26 cellular contexts compared by ENCODE assay signal in the genomic region with DNA sequence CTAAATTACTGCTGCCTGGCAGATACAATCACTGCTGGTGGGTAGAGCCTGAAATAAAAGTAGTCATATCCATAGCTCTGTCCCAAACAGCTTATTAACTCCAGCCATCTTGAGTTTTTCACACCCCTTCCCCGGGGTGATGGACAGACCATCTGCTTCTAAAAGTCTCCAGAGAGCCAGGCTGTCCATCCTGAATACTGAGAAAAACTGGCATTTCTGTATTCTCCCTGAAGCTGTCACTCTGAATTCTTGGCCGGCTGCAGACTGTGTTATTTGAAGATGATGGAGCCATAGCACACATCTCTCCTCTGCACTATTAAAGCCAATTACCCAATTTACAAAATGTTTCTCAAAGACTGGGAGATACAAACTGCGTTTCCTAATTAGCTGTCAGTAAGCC.
"Had no signal": no experiment of that assay in that cellular context is flagged by ENCODE, and none has a peak within 500 bp of the region (broad histone marks: within the 10 kb centered on the region; RNA-seq: fewer than 3 reads in every experiment).

No MANE protein-coding gene starts in this region.

- H3K27ac Mint-ChIP-seq: activated CD4-positive, alpha-beta memory T cell treated with anti-CD3 and anti-CD28 coated beads for 36 hours; activated CD4-positive, alpha-beta T cell treated with anti-CD3 and anti-CD28 coated beads for 36 hours; activated CD4-positive, alpha-beta T cell treated with anti-CD3 and anti-CD28 coated beads, Interleukin-2, amount 10 ng/mL, durations not matched to agents 24 days and 14 days; activated CD8-positive, alpha-beta memory T cell treated with anti-CD3 and anti-CD28 coated beads, Interleukin-2, amount 10 ng/mL, durations not matched to agents 7 days and 5 days; activated CD8-positive, alpha-beta T cell treated with anti-CD3 and anti-CD28 coated beads, Interleukin-2, amount 10 ng/mL, durations not matched to agents 7 days and 5 days; activated naive CD4-positive, alpha-beta T cell treated with anti-CD3 and anti-CD28 coated beads for 36 hours; activated naive CD4-positive, alpha-beta T cell treated with anti-CD3 and anti-CD28 coated beads, Interleukin-2, amount 50 U/mL, for 24 hours; activated naive CD8-positive, alpha-beta T cell treated with anti-CD3 and anti-CD28 coated beads for 36 hours; activated naive CD8-positive, alpha-beta T cell treated with anti-CD3 and anti-CD28 coated beads, Interleukin-2, amount 50 U/mL, for 24 hours; activated T-helper 1 cell treated with anti-CD3 and anti-CD28 coated beads, Interleukin-12 subunit alpha, Interleukin-12 subunit beta, Interleukin-2, Interleukin-4 antibody, amounts not matched to agents 30 ng/mL and 10 ng/mL and 1 ng/mL, durations not matched to agents 14 hours and 24 hours and 36 hours; activated T-helper 2 cell treated with anti-CD3 and anti-CD28 coated beads, Interferon-gamma antibody, Interleukin-2, Interleukin-4, amounts not matched to agents 10 μg/mL and 5 μg/mL and 100 μg/mL, durations not matched to agents 14 hours and 24 hours and 36 hours had no signal

- H3K4me1 Mint-ChIP-seq: activated CD4-positive, alpha-beta T cell treated with anti-CD3 and anti-CD28 coated beads for 36 hours; activated CD4-positive, alpha-beta T cell treated with anti-CD3 and anti-CD28 coated beads, Interleukin-2, amount 10 ng/mL, durations not matched to agents 24 days and 14 days; activated CD8-positive, alpha-beta memory T cell treated with anti-CD3 and anti-CD28 coated beads, Interleukin-2, amount 10 ng/mL, durations not matched to agents 7 days and 5 days; activated naive CD4-positive, alpha-beta T cell treated with anti-CD3 and anti-CD28 coated beads, Interleukin-2, amount 50 U/mL, for 24 hours; activated naive CD8-positive, alpha-beta T cell treated with anti-CD3 and anti-CD28 coated beads for 36 hours; activated naive CD8-positive, alpha-beta T cell treated with anti-CD3 and anti-CD28 coated beads, Interleukin-2, amount 50 U/mL, for 24 hours had no signal

- ATAC-seq: activated CD4-positive, alpha-beta T cell treated with anti-CD3 and anti-CD28 coated beads for 36 hours; activated CD8-positive, alpha-beta memory T cell treated with anti-CD3 and anti-CD28 coated beads, Interleukin-2, amount 10 ng/mL, durations not matched to agents 7 days and 5 days; activated CD8-positive, alpha-beta T cell treated with anti-CD3 and anti-CD28 coated beads, Interleukin-2, amount 10 ng/mL, durations not matched to agents 7 days and 5 days; activated naive CD8-positive, alpha-beta T cell treated with anti-CD3 and anti-CD28 coated beads, Interleukin-2, amount 50 U/mL, for 24 hours; body of pancreas; esophagus mucosa; heart left ventricle had no signal

- DNase-seq: activated CD4-positive, alpha-beta memory T cell treated with anti-CD3 and anti-CD28 coated beads for 36 hours; activated CD4-positive, alpha-beta T cell treated with anti-CD3 and anti-CD28 coated beads for 36 hours; activated CD4-positive, alpha-beta T cell treated with anti-CD3 and anti-CD28 coated beads, Interleukin-2, amount 10 ng/mL, durations not matched to agents 24 days and 14 days; activated CD4-positive, CD25-positive, alpha-beta regulatory T cell; activated CD4-positive, CD25-positive, alpha-beta regulatory T cell treated with anti-CD3 and anti-CD28 coated beads, Interleukin-2, amount 50 U/mL, for 72 hours; activated CD8-positive, alpha-beta memory T cell treated with anti-CD3 and anti-CD28 coated beads, Interleukin-2, amount 10 ng/mL, durations not matched to agents 7 days and 5 days; activated CD8-positive, alpha-beta memory T cell treated with anti-CD3 and anti-CD28 coated beads, Interleukin-2, amount 50 U/mL, for 4 hours; activated CD8-positive, alpha-beta T cell treated with anti-CD3 and anti-CD28 coated beads, Interleukin-2, amount 10 ng/mL, durations not matched to agents 7 days and 5 days; activated effector memory CD4-positive, alpha-beta T cell treated with anti-CD3 and anti-CD28 coated beads, Interleukin-2, amount 50 U/mL, for 16 hours; activated naive CD4-positive, alpha-beta T cell treated with anti-CD3 and anti-CD28 coated beads for 36 hours; activated naive CD8-positive, alpha-beta T cell treated with anti-CD3 and anti-CD28 coated beads for 36 hours; activated naive CD8-positive, alpha-beta T cell treated with anti-CD3 and anti-CD28 coated beads, Interleukin-2, amount 50 U/mL, for 24 hours; activated T-cell treated with anti-CD3 and anti-CD28 coated beads, Interleukin-2, amount 50 U/mL, for 1 hour; activated T-cell treated with anti-CD3 and anti-CD28 coated beads, Interleukin-2, amount 50 U/mL, for 48 hours; adrenal gland; aorta; body of pancreas; central memory CD4-positive, alpha-beta T cell; effector CD8-positive, alpha-beta T cell; foreskin fibroblast; heart left ventricle; T-helper 2 cell had no signal

- H3K36me3 Mint-ChIP-seq: activated CD4-positive, alpha-beta memory T cell treated with anti-CD3 and anti-CD28 coated beads for 36 hours; activated CD8-positive, alpha-beta memory T cell treated with anti-CD3 and anti-CD28 coated beads, Interleukin-2, amount 10 ng/mL, durations not matched to agents 7 days and 5 days; activated naive CD4-positive, alpha-beta T cell treated with anti-CD3 and anti-CD28 coated beads, Interleukin-2, amount 50 U/mL, for 24 hours; activated naive CD8-positive, alpha-beta T cell treated with anti-CD3 and anti-CD28 coated beads for 36 hours had no signal

- H3K9me3 Mint-ChIP-seq: activated CD4-positive, alpha-beta memory T cell treated with anti-CD3 and anti-CD28 coated beads for 36 hours; activated CD4-positive, alpha-beta T cell treated with anti-CD3 and anti-CD28 coated beads, Interleukin-2, amount 10 ng/mL, durations not matched to agents 24 days and 14 days; activated naive CD4-positive, alpha-beta T cell treated with anti-CD3 and anti-CD28 coated beads for 36 hours; activated naive CD4-positive, alpha-beta T cell treated with anti-CD3 and anti-CD28 coated beads, Interleukin-2, amount 50 U/mL, for 24 hours; activated naive CD8-positive, alpha-beta T cell treated with anti-CD3 and anti-CD28 coated beads for 36 hours; activated naive CD8-positive, alpha-beta T cell treated with anti-CD3 and anti-CD28 coated beads, Interleukin-2, amount 50 U/mL, for 24 hours; activated T-helper 1 cell treated with anti-CD3 and anti-CD28 coated beads, Interleukin-12 subunit alpha, Interleukin-12 subunit beta, Interleukin-2, Interleukin-4 antibody, amounts not matched to agents 30 ng/mL and 10 ng/mL and 1 ng/mL, durations not matched to agents 14 hours and 24 hours and 36 hours; activated T-helper 2 cell treated with anti-CD3 and anti-CD28 coated beads, Interferon-gamma antibody, Interleukin-2, Interleukin-4, amounts not matched to agents 10 μg/mL and 5 μg/mL and 100 μg/mL, durations not matched to agents 14 hours and 24 hours and 36 hours had no signal

- H3K4me3 Mint-ChIP-seq: activated CD4-positive, alpha-beta memory T cell treated with anti-CD3 and anti-CD28 coated beads for 36 hours; activated CD4-positive, alpha-beta T cell treated with anti-CD3 and anti-CD28 coated beads for 36 hours; activated CD4-positive, alpha-beta T cell treated with anti-CD3 and anti-CD28 coated beads, Interleukin-2, amount 10 ng/mL, durations not matched to agents 24 days and 14 days; activated CD8-positive, alpha-beta memory T cell treated with anti-CD3 and anti-CD28 coated beads, Interleukin-2, amount 10 ng/mL, durations not matched to agents 7 days and 5 days; activated CD8-positive, alpha-beta T cell treated with anti-CD3 and anti-CD28 coated beads, Interleukin-2, amount 10 ng/mL, durations not matched to agents 7 days and 5 days; activated naive CD4-positive, alpha-beta T cell treated with anti-CD3 and anti-CD28 coated beads for 36 hours; activated naive CD4-positive, alpha-beta T cell treated with anti-CD3 and anti-CD28 coated beads, Interleukin-2, amount 50 U/mL, for 24 hours; activated naive CD8-positive, alpha-beta T cell treated with anti-CD3 and anti-CD28 coated beads for 36 hours; activated naive CD8-positive, alpha-beta T cell treated with anti-CD3 and anti-CD28 coated beads, Interleukin-2, amount 50 U/mL, for 24 hours; activated T-helper 1 cell treated with anti-CD3 and anti-CD28 coated beads, Interleukin-12 subunit alpha, Interleukin-12 subunit beta, Interleukin-2, Interleukin-4 antibody, amounts not matched to agents 30 ng/mL and 10 ng/mL and 1 ng/mL, durations not matched to agents 14 hours and 24 hours and 36 hours had no signal
